Comparison of ENCODE assay signal across 8 cellular contexts in the genomic region with DNA sequence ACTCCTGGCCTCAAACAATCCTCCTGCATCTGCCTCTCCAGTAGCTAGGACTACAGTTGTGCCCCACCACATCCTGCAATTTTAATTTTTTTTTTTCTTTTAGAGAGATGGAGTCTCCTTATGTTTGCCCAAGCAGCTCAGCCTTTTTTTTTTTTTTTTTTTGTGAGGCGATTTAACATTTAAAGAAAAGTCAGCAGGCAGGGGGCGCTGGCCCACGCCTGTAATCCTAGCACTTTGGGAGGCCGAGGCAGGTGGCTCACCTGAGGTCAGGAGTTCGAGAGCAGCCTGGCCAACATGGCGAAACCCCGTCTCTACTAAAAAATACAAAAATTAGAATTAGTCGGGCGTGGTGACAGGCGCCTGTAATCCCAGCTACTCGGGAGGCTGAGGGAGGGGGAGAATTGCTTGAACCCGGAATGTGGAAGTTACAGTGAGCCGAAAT. TPM values are rescaled to one million over a fixed set of nuclear protein-coding genes. Genes with fewer than 3 reads are reported as not detected.
DNase-seq lines count a peak whose midpoint lies in the region; ATAC-seq and TF ChIP-seq lines count a peak whose summit lies in the region.
"Not testable (repeated sequence)": the region's sequence is repeated elsewhere in the genome, so short reads cannot be mapped to it uniquely, and the experiment has no call there.

No MANE protein-coding gene starts in this region.

- H3K4me1 ChIP-seq in fibroblast of lung (ENCODE audit: control insufficient read depth, extremely low read depth, insufficient read depth, low read length): not testable (repeated sequence)

- H3K27ac ChIP-seq in fibroblast of lung (ENCODE audit: insufficient read depth, low read length): not testable (repeated sequence)

- not testable (repeated sequence) for H2AFZ ChIP-seq in fibroblast of lung (ENCODE audit: low read length)

- H4K20me1 ChIP-seq in fibroblast of lung (ENCODE audit: control insufficient read depth, extremely low read depth, insufficient read depth, low read length): not testable (repeated sequence)

- peak overlapping the region; percentile 57 for H3K4me3 Mint-ChIP-seq in activated CD4-positive, alpha-beta T cell treated with anti-CD3 and anti-CD28 coated beads, Interleukin-2, amount 10 ng/mL, durations not matched to agents 24 days and 14 days
- peak overlapping the region; percentile 24 for H3K4me3 Mint-ChIP-seq in activated naive CD8-positive, alpha-beta T cell treated with anti-CD3 and anti-CD28 coated beads, Interleukin-2, amount 50 U/mL, for 24 hours
- H3K4me3 Mint-ChIP-seq in natural killer cell treated with Interleukin-12 subunit alpha and Interleukin-12 subunit beta and Interleukin-15 and Interleukin-18, amount 100 ng/mL, for 72 hours: peak overlapping the region; percentile 44

- not testable (repeated sequence) for H3K27me3 Mint-ChIP-seq in activated CD4-positive, alpha-beta T cell treated with anti-CD3 and anti-CD28 coated beads, Interleukin-2, amount 10 ng/mL, durations not matched to agents 24 days and 14 days; activated naive CD8-positive, alpha-beta T cell treated with anti-CD3 and anti-CD28 coated beads, Interleukin-2, amount 50 U/mL, for 24 hours; natural killer cell treated with Interleukin-12 subunit alpha and Interleukin-12 subunit beta and Interleukin-15 and Interleukin-18, amount 100 ng/mL, for 72 hours

- not testable (repeated sequence) for H3K79me2 ChIP-seq in fibroblast of lung (ENCODE audit: control insufficient read depth, insufficient read depth, low read length)

- H3K9me3 Mint-ChIP-seq in activated CD4-positive, alpha-beta T cell treated with anti-CD3 and anti-CD28 coated beads, Interleukin-2, amount 10 ng/mL, durations not matched to agents 24 days and 14 days; activated naive CD8-positive, alpha-beta T cell treated with anti-CD3 and anti-CD28 coated beads, Interleukin-2, amount 50 U/mL, for 24 hours; natural killer cell treated with Interleukin-12 subunit alpha and Interleukin-12 subunit beta and Interleukin-15 and Interleukin-18, amount 100 ng/mL, for 72 hours: not testable (repeated sequence)

- TF ChIP-seq CTCF in fibroblast of lung (conservative IDR thresholded peaks at IDR 0.05 in 1 of 2, IDR thresholded peaks at IDR 0.05 in 1 of 2; ENCODE audit: low read depth in 1 of 2, low read length in 2 of 2): peak; percentile 18 to 22

- not testable (repeated sequence) for H3K9me3 ChIP-seq in fibroblast of lung (ENCODE audit: control insufficient read depth, insufficient read depth, low read depth, low read length)

- H3K27me3 ChIP-seq in fibroblast of lung (ENCODE audit: control insufficient read depth, insufficient read depth, low read length): not testable (repeated sequence)

- peaks cover 12% of the 10 kb centered on the region for H3K4me1 Mint-ChIP-seq in activated CD4-positive, alpha-beta T cell treated with anti-CD3 and anti-CD28 coated beads, Interleukin-2, amount 10 ng/mL, durations not matched to agents 24 days and 14 days
- H3K4me1 Mint-ChIP-seq in activated naive CD8-positive, alpha-beta T cell treated with anti-CD3 and anti-CD28 coated beads, Interleukin-2, amount 50 U/mL, for 24 hours: peaks cover 21% of the 10 kb centered on the region
- H3K4me1 Mint-ChIP-seq in natural killer cell treated with Interleukin-12 subunit alpha and Interleukin-12 subunit beta and Interleukin-15 and Interleukin-18, amount 100 ng/mL, for 72 hours (ENCODE audit: low read depth in 2 of 2): peaks cover 10 to 11% of the 10 kb centered on the region in 2 donors

- intact Hi-C loops in activated CD4-positive, alpha-beta T cell treated with anti-CD3 and anti-CD28 coated beads, Interleukin-2, amount 10 ng/mL, durations not matched to agents 24 days and 14 days (cut with micrococcal nuclease): loop anchor here (1.0 to 5.0 kb wide), 5 partner anchors 61 to 189 kb away; a partner anchor contains a TSS

- not testable (repeated sequence) for H3K9ac ChIP-seq in fibroblast of lung (ENCODE audit: insufficient read depth, low read length)

- not testable (repeated sequence) for H3K36me3 Mint-ChIP-seq in activated CD4-positive, alpha-beta T cell treated with anti-CD3 and anti-CD28 coated beads, Interleukin-2, amount 10 ng/mL, durations not matched to agents 24 days and 14 days (ENCODE audit: low read depth); activated naive CD8-positive, alpha-beta T cell treated with anti-CD3 and anti-CD28 coated beads, Interleukin-2, amount 50 U/mL, for 24 hours (ENCODE audit: low read depth); natural killer cell treated with Interleukin-12 subunit alpha and Interleukin-12 subunit beta and Interleukin-15 and Interleukin-18, amount 100 ng/mL, for 72 hours

- H3K4me3 ChIP-seq in fibroblast of lung (replicated peaks in 1 of 4; ENCODE audit: control extremely low read depth in 1 of 4, insufficient read depth in 1 of 4, low read depth in 3 of 4, low read length in 4 of 4): not testable (repeated sequence)

- not testable (repeated sequence) for ATAC-seq in activated naive CD8-positive, alpha-beta T cell treated with anti-CD3 and anti-CD28 coated beads, Interleukin-2, amount 50 U/mL, for 24 hours; natural killer cell treated with Interleukin-12 subunit alpha and Interleukin-12 subunit beta and Interleukin-15 and Interleukin-18, amount 100 ng/mL, for 72 hours; stimulated activated naive CD8-positive, alpha-beta T cell treated with anti-CD3 and anti-CD28 coated beads, Interleukin-15, Interleukin-2, amounts not matched to agents 100 U/mL and 50 U/mL, for 24 hours

- H3K36me3 ChIP-seq in fibroblast of lung (ENCODE audit: control insufficient read depth, insufficient read depth, low read length): not testable (repeated sequence)

- DNase-seq in COLO668 (lab: John Stamatoyannopoulos, UW; ENCODE audit: unreplicated experiment): peak; percentile 20
- DNase-seq in HT-29 (ENCODE audit: low spot score): peak; percentile 51
- DNase-seq in OCI-M1 (lab: John Stamatoyannopoulos, UW): peak; percentile 63
- DNase-seq in activated CD4-positive, alpha-beta T cell treated with anti-CD3 and anti-CD28 coated beads, Interleukin-2, amount 10 ng/mL, durations not matched to agents 24 days and 14 days: peak; percentile 85
- peak; percentile 67 for DNase-seq in activated naive CD8-positive, alpha-beta T cell treated with anti-CD3 and anti-CD28 coated beads, Interleukin-2, amount 50 U/mL, for 24 hours
- DNase-seq in fibroblast of lung (ENCODE audit: low read depth in 2 of 2): peak in 1 of 2 donors; percentile 34
- DNase-seq in natural killer cell treated with Interleukin-12 subunit alpha and Interleukin-12 subunit beta and Interleukin-15 and Interleukin-18, amount 100 ng/mL, for 72 hours (ENCODE audit: low spot score): not testable (repeated sequence)
- DNase-seq in stimulated activated naive CD8-positive, alpha-beta T cell treated with anti-CD3 and anti-CD28 coated beads, Interleukin-15, Interleukin-2, amounts not matched to agents 100 U/mL and 50 U/mL, for 24 hours: peak; percentile 61

- H3K4me2 ChIP-seq in fibroblast of lung (ENCODE audit: extremely low read depth, insufficient read depth, low read length): not testable (repeated sequence)

- H3K27ac Mint-ChIP-seq in activated CD4-positive, alpha-beta T cell treated with anti-CD3 and anti-CD28 coated beads, Interleukin-2, amount 10 ng/mL, durations not matched to agents 24 days and 14 days; activated naive CD8-positive, alpha-beta T cell treated with anti-CD3 and anti-CD28 coated beads, Interleukin-2, amount 50 U/mL, for 24 hours; natural killer cell treated with Interleukin-12 subunit alpha and Interleukin-12 subunit beta and Interleukin-15 and Interleukin-18, amount 100 ng/mL, for 72 hours: not testable (repeated sequence)

RNA-seq across cellular contexts. Expression of a gene that starts 1.3 kb away (rescaled TPM):
- 4.4 and 14.8 TPM in 2 replicates for total RNA-seq in HT-29 (2014; rRNA removed; shearing (Covaris generic))
- total RNA-seq in activated CD4-positive, alpha-beta T cell treated with anti-CD3 and anti-CD28 coated beads, Interleukin-2, amount 10 ng/mL, durations not matched to agents 24 days and 14 days: 7.2 and 8.4 TPM in 2 replicates
- 12.1 and 33.7 TPM in 2 replicates for total RNA-seq in fibroblast of lung
- polyA plus RNA-seq in fibroblast of lung: 14.1 and 26.0 TPM in 2 replicates
- 13.7 and 24.6 TPM in 2 replicates for polyA plus RNA-seq in fibroblast of lung (2012)
- 5.2 and 13.9 TPM in 2 replicates for polyA minus RNA-seq in fibroblast of lung (ENCODE audit: low replicate concordance)
- total RNA-seq in natural killer cell treated with Interleukin-12 subunit alpha and Interleukin-12 subunit beta and Interleukin-15 and Interleukin-18, amount 100 ng/mL, for 72 hours: 10 to 100 TPM in 1 of 2 donors, 1 to 10 TPM in 1; 6.7 to 15.0 TPM
